In genomic region chr17:39016193-39017153, GRCh38 we compare ENCODE assay signal across 19 cellular contexts. TPM values are rescaled to one million over a fixed set of nuclear protein-coding genes. Genes with fewer than 3 reads are reported as not detected.
DNase-seq lines count a peak whose midpoint lies in the region; ATAC-seq and TF ChIP-seq lines count a peak whose summit lies in the region.
"Had no signal": no experiment of that assay in that cellular context is flagged by ENCODE, and none has a peak within 500 bp of the region (broad histone marks: within the 10 kb centered on the region; RNA-seq: fewer than 3 reads in every experiment).

No MANE protein-coding gene starts in this region.

- peaks cover 47 to 52% of the 10 kb centered on the region in 2 experiments for H3K4me1 ChIP-seq in neutrophil (ENCODE audit: control insufficient read depth in 1 of 2, insufficient read depth in 1 of 2, low read depth in 1 of 2, low read length in 1 of 2)

- no peak for TF ChIP-seq CTCF in neutrophil (IDR thresholded peaks at IDR 0.05)

- no peaks in the 10 kb centered on the region for H3K9me3 ChIP-seq in neutrophil
- H3K9me3 ChIP-seq: esophagus squamous epithelium, transverse colon had no signal

- no peaks in the 10 kb centered on the region for H3K36me3 ChIP-seq in neutrophil
- H3K36me3 ChIP-seq: cardiac muscle cell, esophagus squamous epithelium, transverse colon had no signal

- H3K4me3 ChIP-seq in neutrophil (ENCODE audit: low read depth in 1 of 2, low read length in 1 of 2), result no peak overlapping the region
- H3K4me3 ChIP-seq: cardiac muscle cell, esophagus squamous epithelium, transverse colon had no signal

- no peak for ATAC-seq in HG03095 (IDR thresholded peaks at IDR 0.05; ENCODE audit: unreplicated experiment)

- DNase-seq in NOMO-1 treated with DMSO at 0.1 percent for 48 hours (lab: John Stamatoyannopoulos, UW; ENCODE audit: unreplicated experiment) (peak; percentile 44), NOMO-1 treated with dmso at 0.1 percent for 144 hours (lab: John Stamatoyannopoulos, UW; ENCODE audit: unreplicated experiment) (no peak), LHCN-M2 (ENCODE audit: low read depth) (peak; percentile 19), 8988T (no peak)
- peak; percentile 66 for DNase-seq in central memory CD4-positive, alpha-beta T cell
- no peak for DNase-seq in stimulated activated CD4-positive, alpha-beta T cell treated with anti-CD3 and anti-CD28 coated beads, Interleukin-4, amount 100 ng/mL, for 4 hours
- DNase-seq: activated T-cell treated with anti-CD3 and anti-CD28 coated beads, Interleukin-2, amount 50 U/mL, for 1 hour; DMS 273 treated with DMSO at 0.1 percent for 48 hours; esophagus squamous epithelium; immature natural killer cell; NCI-H1105 treated with DMSO at 0.1 percent for 48 hours; NCI-H524 treated with DMSO at 0.1 percent for 48 hours; transverse colon had no signal

- no peaks in the 10 kb centered on the region for H3K27me3 ChIP-seq in neutrophil
- H3K27me3 ChIP-seq: esophagus squamous epithelium, transverse colon had no signal

- peak overlapping the region; percentile 87 for H3K27ac ChIP-seq in neutrophil
- H3K27ac ChIP-seq: 22Rv1, cardiac muscle cell, VCaP had no signal

RNA-seq across cellular contexts. Expression of gene FBXO47, which starts 49.3 kb away (rescaled TPM):
- not detected in 2 replicates for total RNA-seq in LHCN-M2 (2014; rRNA removed)
- not detected for polyA plus RNA-seq in LHCN-M2 (2012)
- total RNA-seq: cardiac muscle cell, esophagus squamous epithelium, skeletal muscle tissue, transverse colon had no signal
- polyA plus RNA-seq: cardiac muscle cell, immature natural killer cell had no signal

Comparison
In these comparisons a context has a peak if more than half of its experiments do, and no peak if none do; other contexts are left out.
1. DNase-seq: peak in NOMO-1 treated with DMSO at 0.1 percent for 48 hours (single experiment), LHCN-M2 (single experiment) and central memory CD4-positive, alpha-beta T cell (single experiment); none in NOMO-1 treated with dmso at 0.1 percent for 144 hours (single experiment), stimulated activated CD4-positive, alpha-beta T cell treated with anti-CD3 and anti-CD28 coated beads, Interleukin-4, amount 100 ng/mL, for 4 hours (0 of 2) and 8988T (single experiment).